Comparison of ENCODE assay signal across 13 cellular contexts in genomic region chr10:70459061-70459770, GRCh38. TPM values are rescaled to one million over a fixed set of nuclear protein-coding genes. Genes with fewer than 3 reads are reported as not detected.
DNase-seq lines count a peak whose midpoint lies in the region; ATAC-seq, FAIRE-seq and TF ChIP-seq lines count a peak whose summit lies in the region.
"Had no signal": no experiment of that assay in that cellular context is flagged by ENCODE, and none has a peak within 500 bp of the region (broad histone marks: within the 10 kb centered on the region; RNA-seq: fewer than 3 reads in every experiment).

No MANE protein-coding gene starts in this region.

- peaks cover 3% of the 10 kb centered on the region for H3K4me1 Mint-ChIP-seq in astrocyte (ENCODE audit: low read depth, unreplicated experiment)

- ATAC-seq in GM21381 (IDR thresholded peaks at IDR 0.05; ENCODE audit: unreplicated experiment), result no peak

- TF ChIP-seq EP300 in suprapubic skin (IDR thresholded peaks at IDR 0.05), result no peak

- no peak overlapping the region for H3K27ac Mint-ChIP-seq in astrocyte (ENCODE audit: unreplicated experiment)

- peaks cover 40% of the 10 kb centered on the region for H3K27me3 Mint-ChIP-seq in astrocyte (ENCODE audit: low read depth, unreplicated experiment)

- TF ChIP-seq CTCF in astrocyte (IDR thresholded peaks at IDR 0.05; ENCODE audit: insufficient read depth, low read depth, low read length), result no peak
- no peak for TF ChIP-seq CTCF in suprapubic skin (IDR thresholded peaks at IDR 0.05)

- peak overlapping the region; percentile 61 for H3K4me3 ChIP-seq in HUES48 (ENCODE audit: low read depth, low read length)
- no peak overlapping the region for H3K4me3 ChIP-seq in astrocyte (ENCODE audit: insufficient read depth, low read depth, low read length)
- peak overlapping the region; percentile 63 for H3K4me3 ChIP-seq in iPS-20b (ENCODE audit: low read length)
- no peak overlapping the region for H3K4me3 ChIP-seq in suprapubic skin

- H3K4me3 Mint-ChIP-seq in astrocyte (ENCODE audit: unreplicated experiment), result no peak overlapping the region

- H3K9me3 ChIP-seq in HUES48 (ENCODE audit: control insufficient read depth, insufficient read depth, low read length), result no peaks in the 10 kb centered on the region
- H3K9me3 ChIP-seq in astrocyte (ENCODE audit: insufficient read depth, low read depth, low read length), result no peaks in the 10 kb centered on the region
- no peaks in the 10 kb centered on the region for H3K9me3 ChIP-seq in iPS-20b (ENCODE audit: insufficient read depth, low read depth, low read length)
- H3K9me3 ChIP-seq in suprapubic skin, result no peaks in the 10 kb centered on the region
- H3K9me3 ChIP-seq: SJSA1 had no signal

- no peaks in the 10 kb centered on the region for H3K79me2 ChIP-seq in astrocyte (ENCODE audit: insufficient read depth, low read length)

- no peak for FAIRE-seq in astrocyte (lab: Jason Lieb, UNC)

- H3K36me3 Mint-ChIP-seq in astrocyte (ENCODE audit: low read depth, unreplicated experiment), result no peaks in the 10 kb centered on the region

- no peak overlapping the region for H3K9ac ChIP-seq in HUES48 (ENCODE audit: low read depth, low read length)
- H3K9ac ChIP-seq in astrocyte (ENCODE audit: low read length), result no peak overlapping the region
- peak overlapping the region; percentile 39; the same call in 1 of the 2 replicates for H3K9ac ChIP-seq in iPS-20b (ENCODE audit: low read depth, low read length)

- DNase-seq in astrocyte (ENCODE audit: low read depth), result no peak
- DNase-seq in activated effector memory CD4-positive, alpha-beta T cell treated with Interleukin-2 at 50 U/mL for 16 hours, result no peak
- DNase-seq in suprapubic skin (ENCODE audit: low spot score in 2 of 2), result no peak
- DNase-seq in stimulated activated CD4-positive, alpha-beta T cell treated with anti-CD3 and anti-CD28 coated beads, Interleukin-15, amount 100 ng/mL, for 24 hours, result no peak
- DNase-seq: effector CD8-positive, alpha-beta T cell; NCI-H774 had no signal

- H3K4me1 ChIP-seq in HUES48 (ENCODE audit: control insufficient read depth, insufficient read depth, low read length) (peaks cover 34% of the 10 kb centered on the region), astrocyte (ENCODE audit: insufficient read depth, low read length) (peaks cover 10% of the 10 kb centered on the region), iPS-20b (ENCODE audit: insufficient read depth, low read length) (peaks cover 24% of the 10 kb centered on the region), suprapubic skin (peaks cover 33% of the 10 kb centered on the region)

- no peak overlapping the region for H3K27ac ChIP-seq in HUES48 (ENCODE audit: low read depth, low read length)
- H3K27ac ChIP-seq in astrocyte (ENCODE audit: low read depth, low read length), result no peak overlapping the region
- no peak overlapping the region for H3K27ac ChIP-seq in iPS-20b (ENCODE audit: low read length)
- peak overlapping the region; percentile 17 for H3K27ac ChIP-seq in temporal lobe (ENCODE audit: low read depth, low read length)
- no peak overlapping the region for H3K27ac ChIP-seq in suprapubic skin
- H3K27ac ChIP-seq: SJSA1 had no signal

- H4K20me1 ChIP-seq in astrocyte (ENCODE audit: insufficient read depth, low read length), result peaks cover 4% of the 10 kb centered on the region

- TF ChIP-seq POLR2A in suprapubic skin (IDR thresholded peaks at IDR 0.05), result no peak

- no peak overlapping the region for H2AFZ ChIP-seq in astrocyte (ENCODE audit: low read depth, low read length)

- WGBS in suprapubic skin, result 55% methylated on average over 11 of the region's 19 CpGs

- peaks cover 1% of the 10 kb centered on the region for H3K9me3 Mint-ChIP-seq in astrocyte (ENCODE audit: unreplicated experiment)

- H3K27me3 ChIP-seq in HUES48 (ENCODE audit: control insufficient read depth, insufficient read depth, low read length) (peaks cover 65% of the 10 kb centered on the region), astrocyte (ENCODE audit: insufficient read depth, low read length) (peaks cover 5% of the 10 kb centered on the region), iPS-20b (ENCODE audit: insufficient read depth, low read length) (peaks cover 71% of the 10 kb centered on the region), suprapubic skin (peaks cover 11% of the 10 kb centered on the region)
- H3K27me3 ChIP-seq: SJSA1 had no signal

- H3K4me2 ChIP-seq in astrocyte (ENCODE audit: low read length), result peak overlapping the region; percentile 81

- H3K36me3 ChIP-seq in HUES48 (ENCODE audit: control insufficient read depth, insufficient read depth, low read length) (no peaks in the 10 kb centered on the region), astrocyte (ENCODE audit: insufficient read depth, low read length) (no peaks in the 10 kb centered on the region), iPS-20b (ENCODE audit: insufficient read depth, low read depth, low read length) (no peaks in the 10 kb centered on the region), suprapubic skin (no peaks in the 10 kb centered on the region)
- H3K36me3 ChIP-seq: SJSA1 had no signal

RNA-seq across cellular contexts. Expression of gene NODAL, which starts 17.7 kb away (rescaled TPM):
- total RNA-seq in astrocyte (0.43 TPM in 1 of 2 replicates, not detected in the other), temporal lobe (2.0 TPM), suprapubic skin (not detected)
- total RNA-seq: glomerular endothelial cell, lung microvascular endothelial cell, SJSA1 had no signal

RNA-seq across cellular contexts. Expression of gene PALD1, which starts 19.4 kb away (rescaled TPM):
- total RNA-seq in astrocyte, result 1.8 and 2.0 TPM in 2 replicates
- 4.9 TPM for total RNA-seq in temporal lobe
- 10 to 100 TPM in 1 of 4 donors, 1 to 10 TPM in 3; 6.2 to 12.1 (median 7.7) TPM for total RNA-seq in suprapubic skin
- total RNA-seq: SJSA1 had no signal

RNA-seq across cellular contexts. Expression of gene EIF4EBP2, which starts 55.3 kb away (rescaled TPM):
- total RNA-seq in astrocyte (73.2 and 74.0 TPM in 2 replicates), temporal lobe (75.2 TPM), suprapubic skin (10 to 100 TPM; 71.7 to 91.6 (median 77.1) TPM)

Comparison
In these comparisons a context has a peak if more than half of its experiments do, and no peak if none do; other contexts are left out.
1. H3K4me3 ChIP-seq: peak in HUES48 (single experiment) and iPS-20b (single experiment); none in astrocyte (single experiment) and suprapubic skin (single experiment).